ENCODE assay signal across 23 cellular contexts in genomic region chr5:22470408-22470807, GRCh38.
"Had no signal": no experiment of that assay in that cellular context is flagged by ENCODE, and none has a peak within 500 bp of the region (broad histone marks: within the 10 kb centered on the region; RNA-seq: fewer than 3 reads in every experiment).

No MANE protein-coding gene starts in this region.

- H3K36me3 ChIP-seq: esophagus muscularis mucosa, gastroesophageal sphincter, heart left ventricle had no signal

- H2AFZ ChIP-seq: hepatocyte had no signal

- H3K4me3 ChIP-seq: coronary artery, dorsolateral prefrontal cortex, esophagus muscularis mucosa, gastroesophageal sphincter, heart left ventricle, hepatocyte, lung had no signal

- H3K79me2 ChIP-seq: hepatocyte had no signal

- H3K4me1 ChIP-seq: esophagus muscularis mucosa, foreskin keratinocyte, gastroesophageal sphincter, heart left ventricle had no signal

- H3K27me3 ChIP-seq: dorsolateral prefrontal cortex, esophagus muscularis mucosa, foreskin keratinocyte, gastroesophageal sphincter, hepatocyte had no signal

- H3K9me3 ChIP-seq: esophagus muscularis mucosa, gastroesophageal sphincter, heart left ventricle had no signal

- DNase-seq: dermis blood vessel endothelial cell; dorsolateral prefrontal cortex; effector CD4-positive, alpha-beta T cell; effector memory CD4-positive, alpha-beta T cell; foreskin keratinocyte; heart left ventricle; hypothalamus; immature natural killer cell; islet precursor cell; kidney; kidney glomerular epithelial cell; left colon; left ventricle myocardium superior; mammary epithelial cell; mesendoderm; midbrain; naive thymus-derived CD4-positive, alpha-beta T cell had no signal

- H3K4me2 ChIP-seq: hepatocyte had no signal

- H3K27ac ChIP-seq: coronary artery, dorsolateral prefrontal cortex, esophagus muscularis mucosa, foreskin keratinocyte, gastroesophageal sphincter, heart left ventricle, hepatocyte had no signal

- ATAC-seq: foreskin keratinocyte; gastroesophageal sphincter; heart left ventricle; left colon; left lobe of liver; left ventricle myocardium superior; naive thymus-derived CD4-positive, alpha-beta T cell had no signal
